In the genomic region with DNA sequence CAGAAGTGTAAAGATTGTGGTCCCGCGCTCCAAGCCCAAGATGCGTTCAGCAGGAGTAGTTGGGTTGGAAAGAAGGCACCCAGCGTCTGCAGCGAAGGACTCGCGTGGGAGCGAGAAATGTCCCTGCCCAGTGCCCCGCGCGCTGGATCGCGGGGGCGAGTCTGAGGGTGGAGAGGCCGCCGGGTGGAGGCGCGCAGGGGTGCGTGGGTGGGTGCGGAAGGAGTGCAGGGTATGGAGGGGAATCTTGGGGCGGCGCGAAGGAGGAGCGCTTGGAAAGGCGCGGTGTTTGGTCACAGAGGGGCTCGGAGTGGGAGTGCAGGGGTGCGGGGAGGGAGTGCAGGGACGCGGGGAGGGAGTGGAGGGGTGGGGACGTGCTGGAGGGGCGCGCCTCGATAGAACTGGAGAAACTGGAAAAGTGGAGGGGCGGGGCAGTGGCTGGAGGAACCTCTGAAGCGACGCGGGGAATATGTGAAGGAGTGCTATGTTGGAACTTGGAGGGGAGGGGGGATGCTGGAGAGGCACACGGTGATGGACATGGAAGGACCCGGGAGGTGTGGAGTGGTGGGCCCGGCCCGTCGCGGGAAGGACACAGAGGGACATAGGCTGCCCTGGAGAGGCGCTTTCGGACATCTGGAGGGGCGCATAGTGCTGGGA, we compare ENCODE assay signal across 12 cellular contexts. TPM values are rescaled to one million over a fixed set of nuclear protein-coding genes. Genes with fewer than 3 reads are reported as not detected.
A peak's percentile ranks its signal among the peaks of the same experiment; 100 is the strongest.
DNase-seq lines count a peak whose midpoint lies in the region; ATAC-seq and TF ChIP-seq lines count a peak whose summit lies in the region.
"Had no signal": no experiment of that assay in that cellular context is flagged by ENCODE, and none has a peak within 500 bp of the region (broad histone marks: within the 10 kb centered on the region; RNA-seq: fewer than 3 reads in every experiment).

No MANE protein-coding gene starts in this region.

- peaks cover 11% of the 10 kb centered on the region for H3K9me3 Mint-ChIP-seq in nephron
- H3K9me3 Mint-ChIP-seq: activated naive CD4-positive, alpha-beta T cell treated with anti-CD3 and anti-CD28 coated beads, Interleukin-2, amount 10 ng/mL, durations not matched to agents 7 days and 5 days had no signal

- H3K36me3 Mint-ChIP-seq in nephron (ENCODE audit: low read depth) = no peaks in the 10 kb centered on the region
- H3K36me3 Mint-ChIP-seq: activated naive CD4-positive, alpha-beta T cell treated with anti-CD3 and anti-CD28 coated beads, Interleukin-2, amount 10 ng/mL, durations not matched to agents 7 days and 5 days had no signal

- H3K27ac Mint-ChIP-seq in nephron = peak overlapping the region; percentile 66 to 92 (median 83)
- H3K27ac Mint-ChIP-seq: activated naive CD4-positive, alpha-beta T cell treated with anti-CD3 and anti-CD28 coated beads, Interleukin-2, amount 10 ng/mL, durations not matched to agents 7 days and 5 days had no signal

- no peak overlapping the region for H3K27ac ChIP-seq in A673 (ENCODE audit: low read depth, low read length, poor library complexity, severe bottlenecking)
- H3K27ac ChIP-seq in HL-60 (replicated peaks) = no peak overlapping the region
- H3K27ac ChIP-seq in esophagus squamous epithelium = no peak overlapping the region

- H3K4me1 Mint-ChIP-seq in nephron = peaks cover 13% of the 10 kb centered on the region

- CTCF ChIA-PET in A673 (lab: Charles Lee) = no interaction called here

- intact Hi-C loops in A673 (cut with micrococcal nuclease; ENCODE audit: unreplicated experiment) = loop anchor here (5.0 kb wide), 1 partner anchor 72 kb away; no protein-coding TSS in a partner anchor
- intact Hi-C loops in esophagus squamous epithelium (cut with DNase I) = no loop called here

- no TSS peak for BruUV-seq in A673 (replicated peaks; lab: Mats Ljungman, UMichigan)

- ATAC-seq in HG02798 (IDR thresholded peaks at IDR 0.05; ENCODE audit: poor library complexity, unreplicated experiment) = no peak

- H3K27me3 ChIP-seq in A673 (replicated peaks; ENCODE audit: insufficient read depth, low read depth, low read length, poor library complexity) (peaks cover 15% of the 10 kb centered on the region), HL-60 (ENCODE audit: insufficient read depth, poor library complexity, severe bottlenecking) (peaks cover 25% of the 10 kb centered on the region), esophagus squamous epithelium (peaks cover 0 to 34% (median 0%) of the 10 kb centered on the region in 4 donors), BE2C (peaks cover 35% of the 10 kb centered on the region)

- peak overlapping the region; percentile 92 to 98 (median 95) for H3K4me3 Mint-ChIP-seq in nephron
- H3K4me3 Mint-ChIP-seq: activated naive CD4-positive, alpha-beta T cell treated with anti-CD3 and anti-CD28 coated beads, Interleukin-2, amount 10 ng/mL, durations not matched to agents 7 days and 5 days had no signal

- peak overlapping the region; percentile 47 for H3K4me3 ChIP-seq in A673 (ENCODE audit: low read depth, low read length, poor library complexity, severe bottlenecking)
- H3K4me3 ChIP-seq in HL-60 (replicated peaks; ENCODE audit: insufficient read depth, low read length) = peak overlapping the region; percentile 42
- H3K4me3 ChIP-seq in esophagus squamous epithelium = peak overlapping the region; percentile 20 to 66 (median 40)
- H3K4me3 ChIP-seq in BE2C (ENCODE audit: low read depth, low read length) = no peak overlapping the region

- peaks cover 18% of the 10 kb centered on the region for H3K27me3 Mint-ChIP-seq in nephron (ENCODE audit: low read depth)

- H3K4me1 ChIP-seq in A673 (ENCODE audit: insufficient read depth, low read length, poor library complexity, severe bottlenecking) = no peaks in the 10 kb centered on the region
- peaks cover 0 to 17% (median 8%) of the 10 kb centered on the region in 3 donors for H3K4me1 ChIP-seq in esophagus squamous epithelium
- no peaks in the 10 kb centered on the region for H3K4me1 ChIP-seq in BE2C

- DNase-seq in A673 (ENCODE audit: low spot score) (peak; percentile 12), HL-60 (ENCODE audit: low read depth in 1 of 2, low spot score in 1 of 2) (no peak), esophagus squamous epithelium (lab: John Stamatoyannopoulos, UW) (no peak), BE2C (no peak), Kasumi-1 (lab: John Stamatoyannopoulos, UW) (no peak)
- DNase-seq in activated effector memory CD4-positive, alpha-beta T cell treated with anti-CD3 and anti-CD28 coated beads, Interleukin-2, amount 50 U/mL, for 16 hours = no peak
- DNase-seq: DND-41, NCI-H2107, T-helper 9 cell had no signal

- H3K36me3 ChIP-seq in A673 (ENCODE audit: insufficient read depth, low read length, poor library complexity, severe bottlenecking) (no peaks in the 10 kb centered on the region), esophagus squamous epithelium (no peaks in the 10 kb centered on the region), BE2C (no peaks in the 10 kb centered on the region)

- 0 out of 2 replicates have a peak, but pooled peaks have one; percentile 22 for TF ChIP-seq CTCF in A673 (conservative IDR thresholded peaks at IDR 0.05; ENCODE audit: low read depth, low read length)
- no peak for TF ChIP-seq CTCF in HL-60 (IDR thresholded peaks at IDR 0.05; ENCODE audit: insufficient read depth, low read length)
- peak in 1 of 6 experiments; percentile 2 for TF ChIP-seq CTCF in esophagus squamous epithelium (IDR thresholded peaks at IDR 0.05)
- peak in 2 of 3 experiments; percentile 14 to 33 for TF ChIP-seq CTCF in nephron (IDR thresholded peaks at IDR 0.05; ENCODE audit: unreplicated experiment in 3 of 3)
- no peak for TF ChIP-seq CTCF in BE2C (IDR thresholded peaks at IDR 0.05; ENCODE audit: low read depth, low read length)

- POLR2A ChIA-PET in A673 (lab: Charles Lee; ENCODE audit: low non-redundant PET) = no interaction called here

- TF ChIP-seq POLR2A in esophagus squamous epithelium (IDR thresholded peaks at IDR 0.05) = no peak

- 2 to 8% methylated on average over 27 to 41 of the region's 47 CpGs for WGBS in esophagus squamous epithelium, 2 donors

- H3K9me3 ChIP-seq in A673 (ENCODE audit: low read depth, low read length, poor library complexity, severe bottlenecking) (no peaks in the 10 kb centered on the region), esophagus squamous epithelium (no peaks in the 10 kb centered on the region), BE2C (no peaks in the 10 kb centered on the region)

RNA-seq across cellular contexts. Expression of a gene that starts 21.1 kb away (rescaled TPM):
- total RNA-seq in A673 (2021) = 0.68 and 0.88 TPM in 2 replicates
- under 1 TPM in 1 of 4 donors, not detected in 3; 0.57 TPM for total RNA-seq in esophagus squamous epithelium
- polyA plus RNA-seq in BE2C (2012; ENCODE audit: insufficient read depth, insufficient read length, low read depth) = not detected

Comparison
In these comparisons a context has a peak if more than half of its experiments do, and no peak if none do; other contexts are left out.
1. CTCF ChIP-seq: peak in A673 (single experiment) and nephron (2 of 3); none in HL-60 (single experiment) and BE2C (single experiment).